ENCODE assay signal across 8 cellular contexts in the genomic region with DNA sequence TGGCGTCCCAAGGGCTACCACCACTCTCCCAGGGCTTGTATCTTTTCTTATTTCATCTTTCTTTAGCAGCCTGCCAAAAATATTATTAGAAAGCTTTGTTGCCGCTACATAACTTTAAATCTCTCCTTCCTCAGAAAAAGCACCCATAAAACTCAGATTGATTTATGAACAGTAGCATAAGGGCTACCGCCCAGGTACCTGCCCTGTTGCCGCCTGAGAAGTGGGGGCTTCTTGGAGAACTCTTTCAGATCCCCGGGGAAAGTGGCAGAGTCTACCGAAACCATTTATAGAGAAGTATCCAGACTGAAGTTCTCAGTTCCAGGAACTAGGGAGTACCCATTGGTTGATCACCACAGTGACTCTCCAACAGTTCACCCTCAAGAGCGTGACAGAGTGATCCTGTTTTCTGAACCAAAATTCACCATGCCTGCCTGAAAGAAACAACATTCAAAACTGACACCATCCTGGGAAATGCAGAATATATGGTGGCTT.
DNase-seq lines count a peak whose midpoint lies in the region; ATAC-seq and TF ChIP-seq lines count a peak whose summit lies in the region.

No MANE protein-coding gene starts in this region.

- H3K4me3 ChIP-seq in GM06990 (replicated peaks; ENCODE audit: low read depth, low read length) = peak overlapping the region; percentile 82
- H3K4me3 ChIP-seq in OCI-LY3 (ENCODE audit: low read length) = peak overlapping the region; percentile 89

- no peak for DNase-seq in GM06990 (ENCODE audit: extremely low read depth, insufficient read length)
- peak in 1 of 3 experiments; percentile 2 for DNase-seq in effector memory CD8-positive, alpha-beta T cell
- no peak for DNase-seq in OCI-M2 (lab: John Stamatoyannopoulos, UW; ENCODE audit: unreplicated experiment)
- DNase-seq in NCI-H2171 (lab: John Stamatoyannopoulos, UW) = no peak

- peaks cover 29% of the 10 kb centered on the region for H3K4me1 ChIP-seq in OCI-LY3 (ENCODE audit: low read length)

- H3K36me3 Mint-ChIP-seq in effector memory CD8-positive, alpha-beta T cell (ENCODE audit: insufficient read depth) = peaks cover 48% of the 10 kb centered on the region
- peaks cover 21% of the 10 kb centered on the region for H3K36me3 Mint-ChIP-seq in nephron (ENCODE audit: low read depth)

- H3K36me3 ChIP-seq in GM06990 (ENCODE audit: control insufficient read depth, insufficient read depth, low read length) (peaks cover 4% of the 10 kb centered on the region; the same call in 1 of the 2 replicates), OCI-LY3 (replicated peaks; ENCODE audit: low read depth, low read length) (peaks cover 14% of the 10 kb centered on the region)

- no peaks in the 10 kb centered on the region for H3K27me3 Mint-ChIP-seq in effector memory CD8-positive, alpha-beta T cell
- H3K27me3 Mint-ChIP-seq in nephron (ENCODE audit: low read depth) = peaks cover 4% of the 10 kb centered on the region

- peak overlapping the region; percentile 99 for H3K27ac Mint-ChIP-seq in effector memory CD8-positive, alpha-beta T cell
- H3K27ac Mint-ChIP-seq in nephron = peak overlapping the region; percentile 18 to 76 (median 66)

- peak overlapping the region; percentile 91 for H3K4me2 ChIP-seq in OCI-LY3 (ENCODE audit: low read length)

- H3K27ac ChIP-seq in OCI-LY3 (ENCODE audit: low read length) = peak overlapping the region; percentile 81

- H4K20me1 ChIP-seq in OCI-LY3 (ENCODE audit: insufficient read depth, low read length) = peaks cover 11% of the 10 kb centered on the region; the same call in 1 of the 2 replicates

- no peak for TF ChIP-seq CTCF in GM06990 (IDR thresholded peaks at IDR 0.05; ENCODE audit: insufficient read depth, low read length, poor library complexity, severe bottlenecking)
- TF ChIP-seq CTCF in OCI-LY3 (IDR thresholded peaks at IDR 0.05; ENCODE audit: low read depth, low read length) = no peak
- TF ChIP-seq CTCF in nephron (IDR thresholded peaks at IDR 0.05; ENCODE audit: unreplicated experiment in 3 of 3) = no peak

- peak overlapping the region; percentile 84 for H2AFZ ChIP-seq in OCI-LY3 (ENCODE audit: low read depth, low read length)

- no peaks in the 10 kb centered on the region for H3K9me3 ChIP-seq in OCI-LY3 (ENCODE audit: insufficient read depth, low read length)

- peaks cover 34 to 43% of the 10 kb centered on the region in 2 donors for H3K4me1 Mint-ChIP-seq in effector memory CD8-positive, alpha-beta T cell (ENCODE audit: low read depth in 2 of 2)
- peaks cover 27% of the 10 kb centered on the region for H3K4me1 Mint-ChIP-seq in nephron

- peak overlapping the region; percentile 92 to 93 for H3K4me3 Mint-ChIP-seq in effector memory CD8-positive, alpha-beta T cell
- H3K4me3 Mint-ChIP-seq in nephron = peak overlapping the region; percentile 80 to 89 (median 88)

- ATAC-seq in effector memory CD8-positive, alpha-beta T cell (replicated peaks) = no peak
- ATAC-seq in GM18519 (IDR thresholded peaks at IDR 0.05; ENCODE audit: low FRiP score, unreplicated experiment) (no peak), GM21390 (IDR thresholded peaks at IDR 0.05; ENCODE audit: unreplicated experiment) (no peak)

- peak overlapping the region; percentile 81 for H3K9ac ChIP-seq in OCI-LY3 (ENCODE audit: low read length)

- no peaks in the 10 kb centered on the region for H3K27me3 ChIP-seq in GM06990 (replicated peaks; ENCODE audit: control insufficient read depth, insufficient read depth, low read length)
- no peaks in the 10 kb centered on the region for H3K27me3 ChIP-seq in OCI-LY3 (ENCODE audit: low read depth, low read length)

- H3K9me3 Mint-ChIP-seq in effector memory CD8-positive, alpha-beta T cell = no peaks in the 10 kb centered on the region
- no peaks in the 10 kb centered on the region for H3K9me3 Mint-ChIP-seq in nephron

- H3K79me2 ChIP-seq in OCI-LY3 (ENCODE audit: low read length) = peaks cover 43% of the 10 kb centered on the region
